Comparison of ENCODE assay signal across 19 cellular contexts in genomic region chr16:30351001-30351441, GRCh38. TPM values are rescaled to one million over a fixed set of nuclear protein-coding genes. Genes with fewer than 3 reads are reported as not detected.
DNase-seq lines count a peak whose midpoint lies in the region; ATAC-seq and TF ChIP-seq lines count a peak whose summit lies in the region.
"Had no signal": no experiment of that assay in that cellular context is flagged by ENCODE, and none has a peak within 500 bp of the region (broad histone marks: within the 10 kb centered on the region; RNA-seq: fewer than 3 reads in every experiment).

No MANE protein-coding gene starts in this region.

- POLR2A ChIA-PET in WTC11 (lab: Charles Lee): no interaction called here

- no peak overlapping the region for H2AFZ ChIP-seq in Karpas-422 (ENCODE audit: low read length)

- H3K36me3 Mint-ChIP-seq in activated naive CD8-positive, alpha-beta T cell: no peaks in the 10 kb centered on the region
- peaks cover 50% of the 10 kb centered on the region for H3K36me3 Mint-ChIP-seq in nephron progenitor cell (ENCODE audit: low read depth)
- peaks cover 28% of the 10 kb centered on the region for H3K36me3 Mint-ChIP-seq in WTC11

- DNase-seq in Karpas-422 (peak; percentile 68), nephron progenitor cell (no peak), GF-D8 (lab: John Stamatoyannopoulos, UW) (no peak), WTC11 (ENCODE audit: low spot score) (no peak), dedifferentiated amniotic fluid mesenchymal stem cell (ENCODE audit: extremely low spot score) (no peak)
- DNase-seq: activated CD4-positive, alpha-beta T cell treated with anti-CD3 and anti-CD28 coated beads, Interleukin-2, amount 50 U/mL, for 1 hour; cortex of kidney; NCI-H1694; nucleus accumbens; right cardiac atrium; SIG-M5; stimulated activated CD4-positive, alpha-beta T cell treated with anti-CD3 and anti-CD28 coated beads, Interleukin-1b, Interleukin-23, amount 100 ng/mL, for 48 hours; T-helper 9 cell had no signal

- H3K9me2 ChIP-seq in Karpas-422 (replicated peaks; ENCODE audit: insufficient read depth, low read length): no peaks in the 10 kb centered on the region

- H3K4me3 ChIP-seq in BLaER1: no peak overlapping the region
- peak overlapping the region; percentile 33 for H3K4me3 ChIP-seq in Karpas-422 (ENCODE audit: low read length)
- H3K4me3 ChIP-seq: suprapubic skin had no signal

- H3K4me3 Mint-ChIP-seq in activated naive CD8-positive, alpha-beta T cell: no peak overlapping the region
- H3K4me3 Mint-ChIP-seq in nephron progenitor cell: no peak overlapping the region
- H3K4me3 Mint-ChIP-seq in WTC11: no peak overlapping the region

- no peaks in the 10 kb centered on the region for H3K27me3 Mint-ChIP-seq in activated naive CD8-positive, alpha-beta T cell
- H3K27me3 Mint-ChIP-seq in nephron progenitor cell (ENCODE audit: low read depth, poor library complexity) (peaks cover 6% of the 10 kb centered on the region), WTC11 (ENCODE audit: low read depth) (no peaks in the 10 kb centered on the region)

- no peak overlapping the region for H3K9ac ChIP-seq in BLaER1
- H3K9ac ChIP-seq in Karpas-422 (ENCODE audit: low read length): peak overlapping the region; percentile 65

- no peak for TF ChIP-seq CTCF in nephron progenitor cell (IDR thresholded peaks at IDR 0.05)
- no peak for TF ChIP-seq CTCF in WTC11 (IDR thresholded peaks at IDR 0.05)

- H3K4me1 Mint-ChIP-seq in activated naive CD8-positive, alpha-beta T cell (ENCODE audit: low read depth): peaks cover 29% of the 10 kb centered on the region
- H3K4me1 Mint-ChIP-seq in nephron progenitor cell (peaks cover 34% of the 10 kb centered on the region), WTC11 (peaks cover 9% of the 10 kb centered on the region)

- CTCF ChIA-PET in WTC11 (lab: Charles Lee): interaction anchor here (0.6 kb wide), 1 partner anchor 334 kb away, joined by 3 read pairs; no protein-coding TSS in a partner anchor

- H3K9me3 Mint-ChIP-seq in activated naive CD8-positive, alpha-beta T cell (ENCODE audit: low read depth): no peaks in the 10 kb centered on the region
- H3K9me3 Mint-ChIP-seq in nephron progenitor cell (no peaks in the 10 kb centered on the region), WTC11 (no peaks in the 10 kb centered on the region)

- H3K9me3 ChIP-seq in BLaER1 (no peaks in the 10 kb centered on the region), Karpas-422 (ENCODE audit: low read length) (no peaks in the 10 kb centered on the region)
- H3K9me3 ChIP-seq: suprapubic skin had no signal

- H3K27ac Mint-ChIP-seq in activated naive CD8-positive, alpha-beta T cell: peak overlapping the region; percentile 83
- H3K27ac Mint-ChIP-seq in nephron progenitor cell (peak overlapping the region; percentile 66), WTC11 (no peak overlapping the region)

- H4K20me1 ChIP-seq in BLaER1 (peaks cover 27% of the 10 kb centered on the region), Karpas-422 (ENCODE audit: insufficient read depth, low read depth, low read length) (no peaks in the 10 kb centered on the region)

- H3K27ac ChIP-seq in BLaER1 (peak overlapping the region; percentile 1; the same call in 1 of the 2 replicates), Karpas-422 (ENCODE audit: low read length) (peak overlapping the region; percentile 95)
- H3K27ac ChIP-seq: epithelial cell of prostate had no signal

- H3K27me3 ChIP-seq in BLaER1 (no peaks in the 10 kb centered on the region), Karpas-422 (ENCODE audit: low read length) (no peaks in the 10 kb centered on the region)
- H3K27me3 ChIP-seq: suprapubic skin had no signal

- no peak for ATAC-seq in WTC11

- peaks cover 34% of the 10 kb centered on the region for H3K79me2 ChIP-seq in Karpas-422 (ENCODE audit: low read length)

- H3K4me2 ChIP-seq in BLaER1 (peak overlapping the region; percentile 60; the same call in 1 of the 2 replicates), Karpas-422 (ENCODE audit: low read depth, low read length, poor library complexity, severe bottlenecking) (peak overlapping the region; percentile 73)

- peaks cover 67% of the 10 kb centered on the region for H3K4me1 ChIP-seq in BLaER1
- H3K4me1 ChIP-seq in Karpas-422 (ENCODE audit: low read length): peaks cover 67% of the 10 kb centered on the region

- H3K36me3 ChIP-seq in BLaER1 (peaks cover 41% of the 10 kb centered on the region), Karpas-422 (ENCODE audit: insufficient read depth, low read length) (peaks cover 5% of the 10 kb centered on the region; the same call in 1 of the 2 replicates)

TF ChIP-seq in WTC11, 78 proteins besides CTCF, POLR2A, EP300 and RAD21 (continues in another document):
- no peak for TF ChIP-seq E2F5 (CRISPR knock-in tag; IDR thresholded peaks at IDR 0.05)
- no peak for TF ChIP-seq AR (CRISPR knock-in tag; IDR thresholded peaks at IDR 0.05)
- TF ChIP-seq IRF2 (CRISPR knock-in tag; IDR thresholded peaks at IDR 0.05; ENCODE audit: borderline replicate concordance, low read depth): no peak
- TF ChIP-seq PRDM15 (CRISPR knock-in tag; IDR thresholded peaks at IDR 0.05): no peak

RNA-seq across cellular contexts. Expression of gene CD2BP2, which starts 4.1 kb away (rescaled TPM):
- total RNA-seq in Karpas-422 (2014; rRNA removed; shearing (Covaris generic); ENCODE audit: low replicate concordance): 45.4 and 65.1 TPM in 2 replicates
- 51.0 to 56.6 TPM (median 51.1 TPM) in 3 replicates for total RNA-seq in WTC11 (2021)

RNA-seq across cellular contexts. Expression of gene TBC1D10B, which starts 19.3 kb away (rescaled TPM):
- total RNA-seq in Karpas-422 (2014; rRNA removed; shearing (Covaris generic); ENCODE audit: low replicate concordance): 31.2 and 45.5 TPM in 2 replicates
- 33.4 to 40.5 TPM (median 34.6 TPM) in 3 replicates for total RNA-seq in WTC11 (2021)

RNA-seq across cellular contexts. Expression of gene MYL11, which starts 23.6 kb away (rescaled TPM):
- total RNA-seq in Karpas-422 (2014; rRNA removed; shearing (Covaris generic); ENCODE audit: low replicate concordance): not detected in 2 replicates
- 0.80 to 1.3 TPM (median 0.85 TPM) in 3 replicates for total RNA-seq in WTC11 (2021)
- total RNA-seq: frontal cortex, HT-29, suprapubic skin had no signal

RNA-seq across cellular contexts. Expression of gene SEPTIN1, which starts 31.3 kb away (rescaled TPM):
- total RNA-seq in Karpas-422 (2014; rRNA removed; shearing (Covaris generic); ENCODE audit: low replicate concordance): 64.1 and 117 TPM in 2 replicates
- 2.3 to 2.7 TPM (median 2.6 TPM) in 3 replicates for total RNA-seq in WTC11 (2021)
- total RNA-seq: frontal cortex, HT-29 had no signal

RNA-seq across cellular contexts. Expression of gene ZNF48, which starts 44.2 kb away (rescaled TPM):
- 18.2 and 20.5 TPM in 2 replicates for total RNA-seq in Karpas-422 (2014; rRNA removed; shearing (Covaris generic); ENCODE audit: low replicate concordance)
- total RNA-seq in WTC11 (2021): 31.3 to 39.3 TPM (median 32.1 TPM) in 3 replicates
